Comparison of ENCODE assay signal across 8 cellular contexts in genomic region chr17:978110-979093, GRCh38. TPM values are rescaled to one million over a fixed set of nuclear protein-coding genes. Genes with fewer than 3 reads are reported as not detected.
DNase-seq lines count a peak whose midpoint lies in the region; ATAC-seq and TF ChIP-seq lines count a peak whose summit lies in the region.

No MANE protein-coding gene starts in this region.

- ATAC-seq in right lobe of liver = peak in 3 of 4 donors; percentile 3 to 16 (median 6)

- no peaks in the 10 kb centered on the region for H4K20me1 ChIP-seq in OCI-LY7 (ENCODE audit: insufficient read depth, low read length)

- POLR2A ChIA-PET in AG04449 (lab: Yijun Ruan, JAX) (interaction anchor here (0.6 to 1.0 kb wide), 2 partner anchors 13 to 105 kb away, joined by 3 read pairs; no protein-coding TSS in a partner anchor), MCF 10A (lab: Yijun Ruan, JAX) (interaction anchor here (0.5 to 11.8 kb wide), 7 partner anchors 21 to 213 kb away, joined by 3 to 171 read pairs (median 6); no protein-coding TSS in a partner anchor), OCI-LY7 (lab: Charles Lee) (no interaction called here)

- BruUV-seq in MCF 10A (replicated peaks; lab: Mats Ljungman, UMichigan) = no TSS peak
- BruUV-seq in OCI-LY7 (replicated peaks; lab: Mats Ljungman, UMichigan) = no TSS peak

- peak overlapping the region; percentile 87 for H3K4me3 ChIP-seq in AG04449 (ENCODE audit: low read depth, low read length)
- H3K4me3 ChIP-seq in right lobe of liver = peak overlapping the region; percentile 61 to 67 (median 62)
- peak overlapping the region; percentile 98 for H3K4me3 ChIP-seq in urinary bladder (ENCODE audit: low read depth, low read length)
- H3K4me3 ChIP-seq in OCI-LY7 (ENCODE audit: low read depth, low read length, poor library complexity, severe bottlenecking) = no peak overlapping the region

- H2AFZ ChIP-seq in OCI-LY7 (ENCODE audit: low read length) = no peak overlapping the region

- no peaks in the 10 kb centered on the region for H3K9me2 ChIP-seq in OCI-LY7 (ENCODE audit: insufficient read depth, low read length)

- H3K4me2 ChIP-seq in OCI-LY7 (ENCODE audit: low read length) = no peak overlapping the region

- H3K4me1 Mint-ChIP-seq in MCF 10A (ENCODE audit: insufficient read depth, unreplicated experiment) = peaks cover 7% of the 10 kb centered on the region

- no peaks in the 10 kb centered on the region for H3K36me3 Mint-ChIP-seq in MCF 10A (ENCODE audit: insufficient read depth, unreplicated experiment)

- H3K4me1 ChIP-seq in right lobe of liver = peaks cover 0 to 23% (median 4%) of the 10 kb centered on the region in 4 donors
- no peaks in the 10 kb centered on the region for H3K4me1 ChIP-seq in urinary bladder (ENCODE audit: insufficient read depth)
- H3K4me1 ChIP-seq in OCI-LY7 (ENCODE audit: insufficient read depth, low read length, poor library complexity, severe bottlenecking) = peaks cover 17% of the 10 kb centered on the region

- H3K4me3 Mint-ChIP-seq in MCF 10A (ENCODE audit: unreplicated experiment) = peak overlapping the region; percentile 76

- no peaks in the 10 kb centered on the region for H3K9me3 ChIP-seq in right lobe of liver
- H3K9me3 ChIP-seq in OCI-LY7 (ENCODE audit: low read length) = no peaks in the 10 kb centered on the region

- no peaks in the 10 kb centered on the region for H3K79me2 ChIP-seq in OCI-LY7 (ENCODE audit: insufficient read depth, low read depth, low read length)

- intact Hi-C loops in MCF 10A (cut with micrococcal nuclease) = loop anchor here (2.0 kb wide), 1 partner anchor 74 kb away; no protein-coding TSS in a partner anchor
- intact Hi-C loops in right lobe of liver (cut with DNase I) = no loop called here
- intact Hi-C loops in OCI-LY7 (cut with micrococcal nuclease; ENCODE audit: unreplicated experiment) = no loop called here

- H3K27ac Mint-ChIP-seq in MCF 10A (ENCODE audit: low read depth, unreplicated experiment) = no peak overlapping the region

- CTCF ChIA-PET in AG04449 (lab: Yijun Ruan, JAX) = interaction anchor here (0.9 to 8.2 kb wide), 7 partner anchors 18 to 226 kb away, joined by 3 to 104 read pairs (median 7); partner anchors contain the start of genes GEMIN4 and TIMM22
- CTCF ChIA-PET in MCF 10A (lab: Yijun Ruan, JAX) = interaction anchor here (0.6 to 1.1 kb wide), 3 partner anchors 12 to 197 kb away, joined by 3 read pairs; no protein-coding TSS in a partner anchor
- CTCF ChIA-PET in OCI-LY7 (lab: Charles Lee; ENCODE audit: unreplicated experiment) = no interaction called here

- H3K36me3 ChIP-seq in right lobe of liver = no peaks in the 10 kb centered on the region
- no peaks in the 10 kb centered on the region for H3K36me3 ChIP-seq in urinary bladder (ENCODE audit: insufficient read depth)
- H3K36me3 ChIP-seq in OCI-LY7 (ENCODE audit: insufficient read depth, low read length) = no peaks in the 10 kb centered on the region

- TF ChIP-seq CTCF in AG04449 (IDR thresholded peaks at IDR 0.05; ENCODE audit: insufficient read depth, low read length, missing control alignments) = no peak
- no peak for TF ChIP-seq CTCF in MCF 10A (IDR thresholded peaks at IDR 0.05; ENCODE audit: unreplicated experiment)
- TF ChIP-seq CTCF in right lobe of liver (IDR thresholded peaks at IDR 0.05) = no peak
- no peak for TF ChIP-seq CTCF in OCI-LY7 (conservative IDR thresholded peaks at IDR 0.05; ENCODE audit: low read length)

- DNase-seq in AG04449 (ENCODE audit: low read depth, low spot score) (no peak), HT-29 (ENCODE audit: low spot score) (peak; percentile 44), MCF 10A (ENCODE audit: unreplicated experiment) (peak; percentile 24), right lobe of liver (peak in 2 of 3 donors; percentile 38 to 63), SIG-M5 (lab: John Stamatoyannopoulos, UW) (no peak), OCI-LY7 (ENCODE audit: low spot score) (no peak)
- no peak for DNase-seq in activated CD4-positive, CD25-positive, alpha-beta regulatory T cell treated with anti-CD3 and anti-CD28 coated beads, Interleukin-2, amount 50 U/mL, for 72 hours

- no peak for TF ChIP-seq POLR2A in right lobe of liver (IDR thresholded peaks at IDR 0.05)

- H3K27me3 Mint-ChIP-seq in MCF 10A (ENCODE audit: insufficient read depth, unreplicated experiment) = no peaks in the 10 kb centered on the region

- H3K9me3 Mint-ChIP-seq in MCF 10A (ENCODE audit: unreplicated experiment) = no peaks in the 10 kb centered on the region

- H3K27me3 ChIP-seq in right lobe of liver = no peaks in the 10 kb centered on the region

- H3K27ac ChIP-seq in right lobe of liver (peak overlapping the region; percentile 18 to 69 (median 40)), urinary bladder (ENCODE audit: low read depth) (peak overlapping the region; percentile 39), OCI-LY7 (ENCODE audit: low read depth, low read length, poor library complexity, severe bottlenecking) (no peak overlapping the region)

- 12% methylated on average over 27 of the region's 72 CpGs for WGBS in right lobe of liver (ENCODE audit: insufficient coverage, low coverage, low lambda C conversion rate, missing lambda C conversion rate)
- under 1% methylated on average over 72 of the region's 72 CpGs for WGBS in urinary bladder

RNA-seq across cellular contexts. Expression of gene NXN, which starts 1.2 kb away (rescaled TPM):
- total RNA-seq in HT-29 (2014; rRNA removed; shearing (Covaris generic)) = 64.3 and 71.6 TPM in 2 replicates
- 36.8 and 57.3 TPM in 2 replicates for total RNA-seq in MCF 10A (2022)
- 1 to 10 TPM; 2.7 to 9.5 (median 8.0) TPM for total RNA-seq in right lobe of liver
- 54.2 TPM for total RNA-seq in urinary bladder
- 81.2 TPM for polyA plus RNA-seq in urinary bladder
- 0.93 and 1.3 TPM in 2 replicates for total RNA-seq in OCI-LY7 (2014; rRNA removed; shearing (Covaris generic))
- total RNA-seq in OCI-LY7 (2022) = 2.0 and 2.8 TPM in 2 replicates

RNA-seq across cellular contexts. Expression of gene TIMM22, which starts 18.5 kb away (rescaled TPM):
- 7.3 and 7.7 TPM in 2 replicates for total RNA-seq in HT-29 (2014; rRNA removed; shearing (Covaris generic))
- total RNA-seq in MCF 10A (2022) (16.6 and 18.5 TPM in 2 replicates), right lobe of liver (1 to 10 TPM; 3.9 to 6.5 (median 4.1) TPM), urinary bladder (9.3 TPM), OCI-LY7 (2022) (10.6 and 13.8 TPM in 2 replicates)
- polyA plus RNA-seq in urinary bladder = 11.3 TPM
- total RNA-seq in OCI-LY7 (2014; rRNA removed; shearing (Covaris generic)) = 12.8 and 15.7 TPM in 2 replicates

Comparison
In these comparisons a context has a peak if more than half of its experiments do, and no peak if none do; other contexts are left out.
1. DNase-seq: peak in HT-29 (single experiment), MCF 10A (single experiment) and right lobe of liver (2 of 3); none in AG04449 (single experiment), activated CD4-positive, CD25-positive, alpha-beta regulatory T cell treated with anti-CD3 and anti-CD28 coated beads, Interleukin-2, amount 50 U/mL, for 72 hours (single experiment), SIG-M5 (single experiment) and OCI-LY7 (single experiment).